8 cellular contexts compared by ENCODE assay signal in the genomic region with DNA sequence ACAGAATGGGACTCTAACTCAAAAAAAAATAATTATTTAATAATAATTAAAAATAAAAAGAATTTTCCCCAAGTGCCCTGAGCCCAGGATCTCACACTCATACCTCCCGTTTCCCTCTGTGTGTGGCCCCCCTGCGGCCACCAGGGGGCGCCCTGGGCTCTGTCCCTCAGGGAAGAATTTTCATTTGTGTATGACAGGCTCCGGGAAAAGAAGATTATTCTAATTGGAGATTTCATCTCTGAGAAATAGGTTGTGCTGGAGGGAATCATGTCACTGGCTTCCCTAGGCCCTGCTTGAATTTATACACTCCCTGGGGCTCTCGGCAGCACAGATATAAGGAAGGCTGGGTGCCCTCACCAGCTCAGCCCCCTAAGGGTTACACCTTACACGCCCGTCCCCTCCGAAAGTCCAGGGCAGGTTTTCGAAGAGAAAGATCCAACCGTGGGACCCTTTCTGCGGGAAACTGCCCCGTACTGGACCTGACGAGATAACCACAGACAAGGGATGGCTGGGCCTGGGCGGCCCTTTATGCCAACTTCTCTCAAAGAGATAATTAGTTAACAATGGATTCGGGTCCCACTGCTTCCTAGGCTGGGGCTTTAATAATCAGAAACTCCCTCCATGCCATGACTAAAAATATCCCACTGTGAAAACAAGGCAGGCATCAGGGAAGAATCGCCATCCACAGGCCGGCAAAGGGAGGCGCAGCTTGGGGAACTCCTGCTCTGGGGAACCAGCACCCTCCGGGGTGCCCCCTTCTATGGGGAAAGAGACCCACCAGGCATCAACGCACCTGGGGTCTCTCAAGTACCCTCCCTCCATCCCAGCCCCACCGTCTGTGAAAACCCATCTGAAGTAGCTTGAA.
A peak's percentile ranks its signal among the peaks of the same experiment; 100 is the strongest.
DNase-seq lines count a peak whose midpoint lies in the region; ATAC-seq and TF ChIP-seq lines count a peak whose summit lies in the region.

No MANE protein-coding gene starts in this region.

- peak overlapping the region in 1 of 2 experiments; percentile 26; a peak in 1 of 5 replicates for H3K4me3 Mint-ChIP-seq in H9

- no peak overlapping the region for H2BK120ac ChIP-seq in H9 (ENCODE audit: low read depth, low read length, poor library complexity, severe bottlenecking)

- H3K4me1 ChIP-seq in H9 (ENCODE audit: insufficient read depth, low read length): no peaks in the 10 kb centered on the region

- ATAC-seq in GM21360 (IDR thresholded peaks at IDR 0.05; ENCODE audit: unreplicated experiment): no peak

- no peak overlapping the region for H2AK5ac ChIP-seq in H9 (ENCODE audit: insufficient read length, low read length)

- H3K18ac ChIP-seq in H9 (ENCODE audit: insufficient read length, low read depth, low read length): no peak overlapping the region

- H3K4me2 ChIP-seq in H9 (ENCODE audit: insufficient read depth, insufficient read length, low read length): no peak overlapping the region

- no peak overlapping the region for H3K14ac ChIP-seq in H9 (ENCODE audit: insufficient read depth, low read length)

- no peaks in the 10 kb centered on the region for H3K27me3 Mint-ChIP-seq in H9 (ENCODE audit: low read depth)

- peak; percentile 33 to 55 for DNase-seq in AML-193 (lab: John Stamatoyannopoulos, UW)
- peak; percentile 74 for DNase-seq in H9
- DNase-seq in NCI-H526 (lab: John Stamatoyannopoulos, UW): peak; percentile 57 to 81
- peak; percentile 75 to 79 for DNase-seq in activated CD4-positive, alpha-beta T cell treated with anti-CD3 and anti-CD28 coated beads, Interleukin-2, amount 50 U/mL, for 48 hours
- peak; percentile 75 to 88 (median 82) for DNase-seq in dorsolateral prefrontal cortex
- peak; percentile 86 for DNase-seq in medulla oblongata (ENCODE audit: extremely low spot score)
- DNase-seq in stimulated activated CD4-positive, alpha-beta T cell treated with anti-CD3 and anti-CD28 coated beads, TNF-alpha, amount 100 ng/mL, for 24 hours (ENCODE audit: low read depth in 3 of 3): peak; percentile 55 to 67 (median 58)

- no peaks in the 10 kb centered on the region for H3K79me1 ChIP-seq in H9 (ENCODE audit: insufficient read depth, low read depth, low read length, poor library complexity, severe bottlenecking)

- H3T11ph ChIP-seq in H9 (ENCODE audit: low read length): no peak overlapping the region

- no peaks in the 10 kb centered on the region for H3K9me3 ChIP-seq in H9 (ENCODE audit: control insufficient read depth, low read depth, low read length)

- TF ChIP-seq CTCF in H9 (conservative IDR thresholded peaks at IDR 0.05) (peak; percentile 99), dorsolateral prefrontal cortex (IDR thresholded peaks at IDR 0.05 in 54 of 56, conservative IDR thresholded peaks at IDR 0.05 in 2 of 56; ENCODE audit: low read depth in 1 of 56, partially characterized antibody in 56 of 56) (peak; percentile 91 to 100 (median 97))

- H4K91ac ChIP-seq in H9 (ENCODE audit: insufficient read length, low read depth, low read length): no peak overlapping the region

- intact Hi-C loops in dorsolateral prefrontal cortex (cut with DNase I): loop anchor here (2.0 to 5.0 kb wide), 5 partner anchors 77 to 187 kb away; no protein-coding TSS in a partner anchor

- WGBS in H9 (ENCODE audit: extremely low coverage, insufficient read length, low lambda C conversion rate): no CpG with 5 or more reads among the region's 21 CpGs

- no peaks in the 10 kb centered on the region for H3K9me3 Mint-ChIP-seq in H9

- H4K5ac ChIP-seq in H9 (ENCODE audit: insufficient read length, low read depth, low read length): no peak overlapping the region

- no peak overlapping the region for H2AFZ ChIP-seq in H9 (ENCODE audit: low read length)

- H3K27me3 ChIP-seq in H9 (ENCODE audit: insufficient read depth, low read length) (no peaks in the 10 kb centered on the region), dorsolateral prefrontal cortex (no peaks in the 10 kb centered on the region)

- peak overlapping the region in 51 of 59 donors; percentile 6 to 58 (median 38) for H3K4me3 ChIP-seq in dorsolateral prefrontal cortex

- H3K9ac ChIP-seq in H9 (ENCODE audit: extremely low read depth, insufficient read length, low read length): no peak overlapping the region

- no peaks in the 10 kb centered on the region for H3K23me2 ChIP-seq in H9 (ENCODE audit: insufficient read length, low read depth, low read length, poor library complexity, severe bottlenecking)

- H3K79me2 ChIP-seq in H9 (ENCODE audit: insufficient read depth, low read length): no peaks in the 10 kb centered on the region

- H3K4me1 Mint-ChIP-seq in H9: peaks cover 8 to 9% of the 10 kb centered on the region in 2 experiments

- H4K8ac ChIP-seq in H9 (replicated peaks; ENCODE audit: insufficient read length, low read depth, low read length): no peak overlapping the region

- peaks cover 6 to 52% (median 37%) of the 10 kb centered on the region in 3 experiments; a peak in 6 of 7 replicates for H3K36me3 Mint-ChIP-seq in H9 (ENCODE audit: insufficient read depth in 1 of 3, low read depth in 3 of 3)

- H4K20me1 ChIP-seq in H9 (ENCODE audit: control insufficient read depth, insufficient read depth, insufficient read length): no peaks in the 10 kb centered on the region

- H3K27ac Mint-ChIP-seq in H9: peak overlapping the region; percentile 37 to 78 (median 67); a peak in 5 of 7 replicates

- no peak overlapping the region for H3K23ac ChIP-seq in H9 (ENCODE audit: insufficient read length, low read depth, low read length)

- no peak overlapping the region for H3K4ac ChIP-seq in H9 (ENCODE audit: low read depth, low read length)

- no peak overlapping the region for H3K56ac ChIP-seq in H9 (ENCODE audit: insufficient read length, low read depth, low read length)

- H2BK12ac ChIP-seq in H9 (ENCODE audit: insufficient read length, low read depth, low read length): no peak overlapping the region

- H3K27ac ChIP-seq in H9 (ENCODE audit: insufficient read length, low read depth, low read length) (no peak overlapping the region), dorsolateral prefrontal cortex (peak overlapping the region in 52 of 59 donors; percentile 8 to 90 (median 71))

- H2BK20ac ChIP-seq in H9 (ENCODE audit: low read depth, low read length, poor library complexity, severe bottlenecking): no peak overlapping the region

- H2BK5ac ChIP-seq in H9 (ENCODE audit: insufficient read length, low read length): no peak overlapping the region

- no peak overlapping the region for H2BK15ac ChIP-seq in H9 (ENCODE audit: low read depth, low read length)
